In genomic region chr1:53126495-53126894, GRCh38 we compare ENCODE assay signal across 21 cellular contexts. TPM values are rescaled to one million over a fixed set of nuclear protein-coding genes. Genes with fewer than 3 reads are reported as not detected.
DNase-seq lines count a peak whose midpoint lies in the region; ATAC-seq and TF ChIP-seq lines count a peak whose summit lies in the region.
"Had no signal": no experiment of that assay in that cellular context is flagged by ENCODE, and none has a peak within 500 bp of the region (broad histone marks: within the 10 kb centered on the region; RNA-seq: fewer than 3 reads in every experiment).

No MANE protein-coding gene starts in this region.

- POLR2A ChIA-PET in HEK293 (lab: Yijun Ruan, JAX) = no interaction called here

- H3K27ac ChIP-seq in HEK293 (ENCODE audit: extremely low read depth, low read depth, low read length) (no peak overlapping the region), coronary artery (peak overlapping the region in 1 of 2 donors; percentile 89), upper lobe of right lung (no peak overlapping the region)
- H3K27ac ChIP-seq: RWPE1 had no signal

- ATAC-seq in upper lobe of right lung = no peak
- ATAC-seq: A549, GM12878 had no signal

- no peak overlapping the region for H3K4me3 ChIP-seq in HEK293 (ENCODE audit: low read depth, low read length)
- no peak overlapping the region for H3K4me3 ChIP-seq in coronary artery
- H3K4me3 ChIP-seq in upper lobe of right lung = no peak overlapping the region
- H3K4me3 ChIP-seq: A549, GM12878 had no signal

- no peak for TF ChIP-seq CTCF in HEK293 (tag by site-specific recombination; IDR thresholded peaks at IDR 0.05)
- TF ChIP-seq CTCF in coronary artery (IDR thresholded peaks at IDR 0.05) = no peak
- no peak for TF ChIP-seq CTCF in upper lobe of right lung (IDR thresholded peaks at IDR 0.05)

- intact Hi-C loops in posterior vena cava (cut with DNase I) (no loop called here), upper lobe of right lung (cut with DNase I) (no loop called here)

- no peaks in the 10 kb centered on the region for H3K4me1 ChIP-seq in HEK293 (ENCODE audit: control insufficient read depth, insufficient read depth, low read length)
- H3K4me1 ChIP-seq in upper lobe of right lung = peaks cover 24% of the 10 kb centered on the region

- no peaks in the 10 kb centered on the region for H3K9me3 ChIP-seq in HEK293 (ENCODE audit: control insufficient read depth, insufficient read depth, low read depth, low read length)
- H3K9me3 ChIP-seq in upper lobe of right lung = no peaks in the 10 kb centered on the region
- H3K9me3 ChIP-seq: A549, Caco-2 had no signal

- H3K36me3 ChIP-seq in HEK293 (ENCODE audit: control insufficient read depth in 2 of 2, insufficient read depth in 1 of 2, low read length in 2 of 2) (no peaks in the 10 kb centered on the region), upper lobe of right lung (no peaks in the 10 kb centered on the region)

- DNase-seq in coronary artery (ENCODE audit: low spot score) (peak; percentile 43), posterior vena cava (ENCODE audit: low spot score) (peak; percentile 25), upper lobe of right lung (peak; percentile 12), anterior cingulate cortex (lab: John Stamatoyannopoulos, UW) (no peak), D341Med (ENCODE audit: low spot score) (no peak), RKO (ENCODE audit: low spot score) (no peak)
- DNase-seq: Caco-2; CD4-positive, alpha-beta T cell; DMS53; EL; KBM-7; NCI-H1105 treated with DMSO at 0.1 percent for 48 hours; NCI-H1694; NCI-H2107; NCI-H510A; NCI-H774; SIG-M5 had no signal

- CTCF ChIA-PET in HEK293 (lab: Yijun Ruan, JAX) = no interaction called here

- no peaks in the 10 kb centered on the region for H3K27me3 ChIP-seq in upper lobe of right lung

TF ChIP-seq in HEK293, 187 proteins besides CTCF, POLR2A, EP300 and RAD21:
- TF ChIP-seq KLF17 (tag by site-specific recombination; IDR thresholded peaks at IDR 0.05) = no peak
- TF ChIP-seq ZNF449 (tag by site-specific recombination; IDR thresholded peaks at IDR 0.05) = peak; percentile 98

RNA-seq across cellular contexts. Expression of gene SLC1A7, which starts 15.9 kb away (rescaled TPM):
- 1 to 10 TPM; 1.7 to 2.5 TPM for total RNA-seq in posterior vena cava
- 0.26 TPM for total RNA-seq in upper lobe of right lung
- total RNA-seq: Caco-2; CD4-positive, alpha-beta T cell; GM12878 had no signal

Comparison
In these comparisons a context has a peak if more than half of its experiments do, and no peak if none do; other contexts are left out.
1. DNase-seq: peak in coronary artery (single experiment), posterior vena cava (single experiment) and upper lobe of right lung (single experiment); none in anterior cingulate cortex (0 of 58), D341Med (single experiment) and RKO (single experiment).